In genomic region chr20:50645253-50646068, GRCh38 we compare ENCODE assay signal across 8 cellular contexts. TPM values are rescaled to one million over a fixed set of nuclear protein-coding genes. Genes with fewer than 3 reads are reported as not detected.
DNase-seq lines count a peak whose midpoint lies in the region; ATAC-seq and TF ChIP-seq lines count a peak whose summit lies in the region.

No MANE protein-coding gene starts in this region.

- DNase-seq in Daoy (ENCODE audit: low read depth) (peak; percentile 96), RPMI7951 (ENCODE audit: low read depth) (peak; percentile 100), fibroblast of the aortic adventitia (ENCODE audit: low read depth) (peak; percentile 91), ovary (peak; percentile 88 to 98 (median 89)), NCI-H1105 (lab: John Stamatoyannopoulos, UW) (no peak)
- no peak for DNase-seq in activated T-cell treated with anti-CD3 and anti-CD28 coated beads, Interleukin-2, amount 50 U/mL, for 1 hour

- TF ChIP-seq EP300 in ovary (IDR thresholded peaks at IDR 0.05), result no peak

- peak overlapping the region in 1 of 2 donors; percentile 80 for H3K27ac ChIP-seq in ovary

- no peaks in the 10 kb centered on the region for H3K9me3 ChIP-seq in ovary

- intact Hi-C loops in ovary (cut with DNase I), result no loop called here

- peaks cover 10% of the 10 kb centered on the region for H3K4me1 ChIP-seq in ovary (ENCODE audit: insufficient read depth)

- no peaks in the 10 kb centered on the region for H3K36me3 ChIP-seq in ovary

- no peak for ATAC-seq in GM18861 (IDR thresholded peaks at IDR 0.05; ENCODE audit: unreplicated experiment)
- no peak for ATAC-seq in GM21423 (IDR thresholded peaks at IDR 0.05; ENCODE audit: unreplicated experiment)

- 13 to 23% (median 18%) methylated on average over 23 of the region's 23 CpGs for WGBS in ovary, 3 donors

- no peak for TF ChIP-seq CTCF in fibroblast of the aortic adventitia (IDR thresholded peaks at IDR 0.05; ENCODE audit: insufficient read depth, low read length)
- no peak for TF ChIP-seq CTCF in ovary (IDR thresholded peaks at IDR 0.05)

- TF ChIP-seq POLR2A in ovary (IDR thresholded peaks at IDR 0.05), result no peak

- no peaks in the 10 kb centered on the region for H3K27me3 ChIP-seq in ovary

- H3K4me3 ChIP-seq in fibroblast of the aortic adventitia (ENCODE audit: low read depth, low read length) (no peak overlapping the region), ovary (no peak overlapping the region)

RNA-seq across cellular contexts. Expression of gene RIPOR3, which starts 45.9 kb away (rescaled TPM):
- 0.27 and 0.40 TPM in 2 replicates for total RNA-seq in Daoy (2014; rRNA removed; shearing (Covaris generic))
- 10.0 and 10.8 TPM in 2 replicates for total RNA-seq in RPMI7951 (2014; rRNA removed; shearing (Covaris generic))
- total RNA-seq in fibroblast of the aortic adventitia (ENCODE audit: low replicate concordance) (1.6 and 6.5 TPM in 2 replicates), ovary (10 to 100 TPM in 2 of 7 donors, 1 to 10 TPM in 5; 1.3 to 22.7 (median 8.0) TPM)
- 1 to 10 TPM; 1.7 to 9.6 TPM for polyA plus RNA-seq in ovary

Comparison
In these comparisons a context has a peak if more than half of its experiments do, and no peak if none do; other contexts are left out.
1. DNase-seq: peak in Daoy (single experiment), RPMI7951 (single experiment), fibroblast of the aortic adventitia (single experiment) and ovary (5 of 5); none in activated T-cell treated with anti-CD3 and anti-CD28 coated beads, Interleukin-2, amount 50 U/mL, for 1 hour (single experiment) and NCI-H1105 (single experiment).